ENCODE assay signal across 30 cellular contexts in genomic region chr7:96111405-96111804, GRCh38.
A peak's percentile ranks its signal among the peaks of the same experiment; 100 is the strongest.
DNase-seq lines count a peak whose midpoint lies in the region; ATAC-seq, FAIRE-seq and TF ChIP-seq lines count a peak whose summit lies in the region.
"Had no signal": no experiment of that assay in that cellular context is flagged by ENCODE, and none has a peak within 500 bp of the region (broad histone marks: within the 10 kb centered on the region; RNA-seq: fewer than 3 reads in every experiment).

No MANE protein-coding gene starts in this region.

- H3K79me2 ChIP-seq in SK-N-SH (ENCODE audit: insufficient read depth): no peaks in the 10 kb centered on the region

- no peak overlapping the region for H2AFZ ChIP-seq in SK-N-SH (ENCODE audit: low read depth)

- H3F3A ChIP-seq in SK-N-SH (replicated peaks; ENCODE audit: insufficient read depth): no peaks in the 10 kb centered on the region

- FAIRE-seq in A204.1 (lab: Jason Lieb, UNC): peak; percentile 32
- FAIRE-seq: A549, D721Med had no signal

- DNase-seq in SK-N-SH: no peak
- DNase-seq: 8988T; ACHN; AML-193; BE2C; C1 segment of cervical spinal cord; Caco-2; Calu3; CD4-positive, alpha-beta memory T cell; CD4-positive, alpha-beta T cell; CD4-positive, CD25-positive, alpha-beta regulatory T cell; CD8-positive, alpha-beta memory T cell; CD8-positive, alpha-beta T cell; COR-L47; DMS 273 treated with DMSO at 0.1 percent for 48 hours; DMS153; DMS53; DMS79; DMS79 treated with DMSO at 0.1 percent for 48 hours; DND-41; EL had no signal

- ATAC-seq in SK-N-SH treated with all-trans-retinoic acid at 6 μM for 48 hours (no peak), HG03432 (IDR thresholded peaks at IDR 0.05; ENCODE audit: unreplicated experiment) (no peak)
- ATAC-seq: A549; CD8-positive, alpha-beta T cell had no signal

- no peak overlapping the region for H3K4me2 ChIP-seq in SK-N-SH
- H3K4me2 ChIP-seq: A549; BLaER1; BLaER1 treated with 17β-estradiol and CSF1 and Interleukin-3, amounts not matched to agents 10 nM and 100 nM had no signal

- TF ChIP-seq EP300 in SK-N-SH (IDR thresholded peaks at IDR 0.05; ENCODE audit: borderline replicate concordance in 1 of 2, low read depth in 1 of 2, low read length in 1 of 2): no peak

- no peak overlapping the region for H3K9ac ChIP-seq in SK-N-SH
- H3K9ac ChIP-seq: BLaER1; BLaER1 treated with 17β-estradiol and CSF1 and Interleukin-3, amounts not matched to agents 10 nM and 100 nM had no signal

- peaks cover 0 to 4% of the 10 kb centered on the region in 2 experiments; a peak in 1 of 4 replicates for H3K4me1 ChIP-seq in SK-N-SH (ENCODE audit: control insufficient read depth in 1 of 2, insufficient read depth in 2 of 2, low read depth in 1 of 2, low read length in 1 of 2)
- H3K4me1 ChIP-seq: A549; BE2C; BLaER1; BLaER1 treated with 17β-estradiol and CSF1 and Interleukin-3, amounts not matched to agents 10 nM and 100 nM; Caco-2 had no signal

- no peaks in the 10 kb centered on the region for H3K27me3 ChIP-seq in SK-N-SH (ENCODE audit: insufficient read depth)
- H3K27me3 ChIP-seq: BE2C; BLaER1; BLaER1 treated with 17β-estradiol and CSF1 and Interleukin-3, amounts not matched to agents 10 nM and 100 nM had no signal

- TF ChIP-seq CTCF in SK-N-SH (IDR thresholded peaks at IDR 0.05): no peak

- H3K9me3 ChIP-seq in SK-N-SH: peaks cover 14% of the 10 kb centered on the region; the same call in 1 of the 2 replicates
- H3K9me3 ChIP-seq: BE2C had no signal

- POLR2A ChIA-PET in SK-N-SH (lab: Yijun Ruan, JAX): no interaction called here

- H4K20me1 ChIP-seq in SK-N-SH (ENCODE audit: insufficient read depth): no peaks in the 10 kb centered on the region
- H4K20me1 ChIP-seq: BLaER1; BLaER1 treated with 17β-estradiol and CSF1 and Interleukin-3, amounts not matched to agents 10 nM and 100 nM had no signal

- no peaks in the 10 kb centered on the region for H3K36me3 ChIP-seq in SK-N-SH (replicated peaks in 1 of 2; ENCODE audit: control insufficient read depth in 1 of 2, insufficient read depth in 2 of 2, low read length in 1 of 2)
- H3K36me3 ChIP-seq: BE2C; BLaER1; BLaER1 treated with 17β-estradiol and CSF1 and Interleukin-3, amounts not matched to agents 10 nM and 100 nM had no signal

- no peak overlapping the region for H3K27ac ChIP-seq in SK-N-SH (ENCODE audit: low read depth in 2 of 2, low read length in 1 of 2)
- H3K27ac ChIP-seq: 22Rv1; A549; BLaER1; BLaER1 treated with 17β-estradiol and CSF1 and Interleukin-3, amounts not matched to agents 10 nM and 100 nM; C4-2B had no signal

- CTCF ChIA-PET in SK-N-SH (lab: Yijun Ruan, JAX): no interaction called here

- H3K9me2 ChIP-seq in SK-N-SH: no peaks in the 10 kb centered on the region; the same call in 1 of the 2 replicates

- no peak overlapping the region for H3K4me3 ChIP-seq in SK-N-SH (ENCODE audit: low read depth in 2 of 2, low read length in 1 of 2)
- H3K4me3 ChIP-seq: A549; BLaER1; BLaER1 treated with 17β-estradiol and CSF1 and Interleukin-3, amounts not matched to agents 10 nM and 100 nM had no signal

- no peak for TF ChIP-seq RAD21 in SK-N-SH (IDR thresholded peaks at IDR 0.05; ENCODE audit: low read length)

TF ChIP-seq in SK-N-SH treated with all-trans-retinoic acid at 6 μM for 48 hours, 23 proteins besides CTCF, POLR2A, EP300 and RAD21:
- TF ChIP-seq ZFP30 (CRISPR knock-in tag; IDR thresholded peaks at IDR 0.05) (peak; percentile 99), BACH2 (CRISPR knock-in tag; IDR thresholded peaks at IDR 0.05; ENCODE audit: borderline replicate concordance) (no peak)

TF ChIP-seq in SK-N-SH, 30 proteins besides CTCF, POLR2A, EP300 and RAD21:
- no peak for TF ChIP-seq CHD2 (IDR thresholded peaks at IDR 0.05; ENCODE audit: low read length, partially characterized antibody)
- TF ChIP-seq TEAD4 (IDR thresholded peaks at IDR 0.05; ENCODE audit: borderline replicate concordance, insufficient read depth): no peak
- TF ChIP-seq MEF2A (IDR thresholded peaks at IDR 0.05; ENCODE audit: borderline replicate concordance, low read depth): no peak
- TF ChIP-seq RCOR1 (IDR thresholded peaks at IDR 0.05; ENCODE audit: low read length): no peak
- TF ChIP-seq POLR2AphosphoS5 (IDR thresholded peaks at IDR 0.05; ENCODE audit: low read depth, low read length): no peak
- TF ChIP-seq EZH2phosphoT487 (IDR thresholded peaks at IDR 0.05; ENCODE audit: borderline replicate concordance, low read depth): no peak
- no peak for TF ChIP-seq MXI1 (IDR thresholded peaks at IDR 0.05; ENCODE audit: low read depth, low read length)
- no peak for TF ChIP-seq TAF1 (IDR thresholded peaks at IDR 0.05; ENCODE audit: borderline replicate concordance, low read depth, low read length)
- no peak for TF ChIP-seq JUND (IDR thresholded peaks at IDR 0.05)
- TF ChIP-seq RXRA (IDR thresholded peaks at IDR 0.05; ENCODE audit: borderline replicate concordance, low read depth): no peak
- no peak for TF ChIP-seq USF1 (IDR thresholded peaks at IDR 0.05; ENCODE audit: borderline replicate concordance, low read depth)
